Comparison of ENCODE assay signal across 7 cellular contexts in the genomic region with DNA sequence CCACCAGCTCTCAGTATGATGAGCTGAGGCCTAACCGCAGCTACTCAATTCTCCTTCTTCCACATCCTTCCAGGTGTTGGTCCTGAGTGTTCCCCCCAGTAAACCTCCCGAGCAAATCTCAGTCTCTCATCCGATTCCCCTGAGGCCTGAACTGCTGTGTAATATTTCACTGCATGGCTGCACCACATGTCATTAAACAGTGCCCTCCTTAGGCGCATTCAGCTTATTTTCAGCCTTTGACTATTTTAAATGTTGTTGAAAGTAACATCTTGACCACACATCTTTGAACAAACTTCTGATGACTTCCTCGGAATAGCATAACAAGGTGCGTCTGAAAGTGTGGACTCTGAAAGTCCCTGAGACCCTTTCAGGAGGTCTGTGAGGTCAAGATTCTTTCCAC.
"Had no signal": no experiment of that assay in that cellular context is flagged by ENCODE, and none has a peak within 500 bp of the region (broad histone marks: within the 10 kb centered on the region; RNA-seq: fewer than 3 reads in every experiment).

No MANE protein-coding gene starts in this region.

- DNase-seq: GOT3, H7, HFFc6, KBM-7 had no signal

- ATAC-seq: HCT116, HepG2 had no signal

- H3K27ac ChIP-seq: HL-60 had no signal
